ENCODE assay signal across 21 cellular contexts in genomic region chr2:120959426-120959825, GRCh38.
DNase-seq lines count a peak whose midpoint lies in the region; ATAC-seq and TF ChIP-seq lines count a peak whose summit lies in the region.
"Had no signal": no experiment of that assay in that cellular context is flagged by ENCODE, and none has a peak within 500 bp of the region (broad histone marks: within the 10 kb centered on the region; RNA-seq: fewer than 3 reads in every experiment).

No MANE protein-coding gene starts in this region.

- H3K4me1 Mint-ChIP-seq in brain, result peaks cover 54% of the 10 kb centered on the region
- H3K4me1 Mint-ChIP-seq: stimulated activated effector memory CD8-positive, alpha-beta T cell treated with anti-CD3 and anti-CD28 coated beads, Interleukin-12 subunit alpha, Interleukin-12 subunit beta, amount 100 ng/mL, for 72 hours had no signal

- WGBS in prostate gland, result 41% methylated on average over 13 of the region's 13 CpGs
- 94% methylated on average over 13 of the region's 13 CpGs for WGBS in mesenchymal stem cell

- no peak overlapping the region for H4K91ac ChIP-seq in mesenchymal stem cell (ENCODE audit: low read length)

- no peaks in the 10 kb centered on the region for H3K9me3 Mint-ChIP-seq in brain
- H3K9me3 Mint-ChIP-seq: activated CD4-positive, alpha-beta memory T cell treated with anti-CD3 and anti-CD28 coated beads for 36 hours; activated naive CD4-positive, alpha-beta T cell treated with anti-CD3 and anti-CD28 coated beads, Interleukin-2, amount 50 U/mL, for 72 hours; activated T-helper 2 cell treated with anti-CD3 and anti-CD28 coated beads, Interferon-gamma antibody, Interleukin-2, Interleukin-4, amounts not matched to agents 10 μg/mL and 5 μg/mL and 100 μg/mL, durations not matched to agents 14 hours and 24 hours and 36 hours; HFFc6 had no signal

- TF ChIP-seq CTCF in brain (conservative IDR thresholded peaks at IDR 0.05) (no peak), left ventricle myocardium inferior (IDR thresholded peaks at IDR 0.05; ENCODE audit: borderline replicate concordance) (no peak), prostate gland (IDR thresholded peaks at IDR 0.05) (no peak), tibial artery (IDR thresholded peaks at IDR 0.05) (no peak)

- H3K14ac ChIP-seq in mesenchymal stem cell (ENCODE audit: low read length in 2 of 2), result no peak overlapping the region

- H3K27me3 Mint-ChIP-seq in brain, result no peaks in the 10 kb centered on the region
- H3K27me3 Mint-ChIP-seq: activated CD4-positive, alpha-beta memory T cell treated with anti-CD3 and anti-CD28 coated beads for 36 hours had no signal

- TF ChIP-seq POLR2A in prostate gland (IDR thresholded peaks at IDR 0.05), result no peak

- no peak overlapping the region for H2AFZ ChIP-seq in mesenchymal stem cell (ENCODE audit: low read depth, low read length)
- H2AFZ ChIP-seq: GM23248 had no signal

- intact Hi-C loops in left ventricle myocardium inferior (cut with micrococcal nuclease) (no loop called here), prostate gland (cut with DNase I) (loop anchor here (10.0 kb wide), 1 partner anchor 115 kb away; no protein-coding TSS in a partner anchor), tibial artery (cut with DNase I; ENCODE audit: low total_unique reads) (loop anchor here (10.0 kb wide), 1 partner anchor 105 kb away; no protein-coding TSS in a partner anchor)

- H4K8ac ChIP-seq in mesenchymal stem cell (ENCODE audit: low read length), result no peak overlapping the region

- H3K27ac ChIP-seq in left ventricle myocardium inferior (replicated peaks) (no peak overlapping the region), prostate gland (no peak overlapping the region), tibial artery (no peak overlapping the region), mesenchymal stem cell (ENCODE audit: low read length, poor library complexity, severe bottlenecking) (no peak overlapping the region)
- H3K27ac ChIP-seq: GM23248, psoas muscle had no signal

- H2BK12ac ChIP-seq in mesenchymal stem cell (ENCODE audit: low read length in 2 of 2), result no peak overlapping the region

- H2BK15ac ChIP-seq in mesenchymal stem cell (ENCODE audit: low read depth, poor library complexity, severe bottlenecking), result no peak overlapping the region

- no peak overlapping the region for H3K9ac ChIP-seq in mesenchymal stem cell (ENCODE audit: low read length)
- H3K9ac ChIP-seq: GM23248 had no signal

- H3K27ac Mint-ChIP-seq in brain, result peak overlapping the region in 4 of 5 experiments; percentile 24 to 80 (median 54)
- H3K27ac Mint-ChIP-seq: activated CD4-positive, alpha-beta memory T cell treated with anti-CD3 and anti-CD28 coated beads for 36 hours; activated naive CD4-positive, alpha-beta T cell treated with anti-CD3 and anti-CD28 coated beads, Interleukin-2, amount 50 U/mL, for 72 hours; activated T-helper 2 cell treated with anti-CD3 and anti-CD28 coated beads, Interferon-gamma antibody, Interleukin-2, Interleukin-4, amounts not matched to agents 10 μg/mL and 5 μg/mL and 100 μg/mL, durations not matched to agents 14 hours and 24 hours and 36 hours; HFFc6; stimulated activated effector memory CD8-positive, alpha-beta T cell treated with anti-CD3 and anti-CD28 coated beads, Interleukin-12 subunit alpha, Interleukin-12 subunit beta, amount 100 ng/mL, for 72 hours had no signal

- no peak overlapping the region for H2BK120ac ChIP-seq in mesenchymal stem cell (ENCODE audit: low read depth, low read length)

- no peak overlapping the region for H3K18ac ChIP-seq in mesenchymal stem cell (ENCODE audit: low read depth in 1 of 2, low read length in 2 of 2)

- ATAC-seq in HG03095 (IDR thresholded peaks at IDR 0.05; ENCODE audit: unreplicated experiment), result no peak
- ATAC-seq: activated naive CD4-positive, alpha-beta T cell treated with anti-CD3 and anti-CD28 coated beads, Interleukin-2, amount 50 U/mL, for 72 hours; psoas muscle; stimulated activated effector memory CD8-positive, alpha-beta T cell treated with anti-CD3 and anti-CD28 coated beads, Interleukin-12 subunit alpha, Interleukin-12 subunit beta, amount 100 ng/mL, for 72 hours had no signal

- H3K4me3 Mint-ChIP-seq in brain, result no peak overlapping the region
- H3K4me3 Mint-ChIP-seq: activated CD4-positive, alpha-beta memory T cell treated with anti-CD3 and anti-CD28 coated beads for 36 hours; HFFc6; stimulated activated effector memory CD8-positive, alpha-beta T cell treated with anti-CD3 and anti-CD28 coated beads, Interleukin-12 subunit alpha, Interleukin-12 subunit beta, amount 100 ng/mL, for 72 hours had no signal

- H3K27me3 ChIP-seq in left ventricle myocardium inferior (ENCODE audit: low read depth), result peaks cover 5% of the 10 kb centered on the region
- no peaks in the 10 kb centered on the region for H3K27me3 ChIP-seq in prostate gland (replicated peaks; ENCODE audit: insufficient read depth)
- H3K27me3 ChIP-seq in tibial artery, result no peaks in the 10 kb centered on the region
- no peaks in the 10 kb centered on the region for H3K27me3 ChIP-seq in mesenchymal stem cell (ENCODE audit: control insufficient read depth in 1 of 2, insufficient read depth in 1 of 2, low read length in 2 of 2)

- H3K9me3 ChIP-seq in left ventricle myocardium inferior (replicated peaks), result no peaks in the 10 kb centered on the region
- H3K9me3 ChIP-seq in prostate gland, result no peaks in the 10 kb centered on the region
- no peaks in the 10 kb centered on the region for H3K9me3 ChIP-seq in tibial artery
- H3K9me3 ChIP-seq in mesenchymal stem cell (ENCODE audit: control insufficient read depth, low read length), result no peaks in the 10 kb centered on the region
- H3K9me3 ChIP-seq: psoas muscle had no signal

- peaks cover 15% of the 10 kb centered on the region for H3K4me1 ChIP-seq in left ventricle myocardium inferior
- H3K4me1 ChIP-seq in prostate gland (replicated peaks), result no peaks in the 10 kb centered on the region
- no peaks in the 10 kb centered on the region for H3K4me1 ChIP-seq in tibial artery
- H3K4me1 ChIP-seq in mesenchymal stem cell (ENCODE audit: control insufficient read depth, insufficient read depth, low read depth, low read length), result peaks cover 31% of the 10 kb centered on the region

- peak; percentile 58 for DNase-seq in DMS79 (lab: John Stamatoyannopoulos, UW)
- peak; percentile 41 for DNase-seq in left ventricle myocardium inferior
- peak; percentile 64 for DNase-seq in prostate gland (ENCODE audit: low spot score)
- no peak for DNase-seq in tibial artery
- DNase-seq in A172 (ENCODE audit: low spot score), result no peak
- DNase-seq in mesenchymal stem cell, result no peak
- DNase-seq: activated CD4-positive, alpha-beta memory T cell treated with anti-CD3 and anti-CD28 coated beads for 36 hours; activated CD4-positive, CD25-positive, alpha-beta regulatory T cell; activated CD8-positive, alpha-beta memory T cell treated with anti-CD3 and anti-CD28 coated beads, Interleukin-2, amount 50 U/mL, for 48 hours; foreskin fibroblast; HFFc6; psoas muscle; SHP77 treated with DMSO at 0.1 percent for 48 hours; small intestine had no signal

- H3K23ac ChIP-seq in mesenchymal stem cell (ENCODE audit: low read length in 2 of 2), result no peak overlapping the region

- H3K4ac ChIP-seq in mesenchymal stem cell (ENCODE audit: low read depth in 1 of 2, low read length in 2 of 2), result no peak overlapping the region

- H3K4me2 ChIP-seq in mesenchymal stem cell (ENCODE audit: low read length, poor library complexity, severe bottlenecking), result no peak overlapping the region

- H2BK5ac ChIP-seq in mesenchymal stem cell (ENCODE audit: low read depth, low read length, poor library complexity, severe bottlenecking), result no peak overlapping the region

- H3K36me3 ChIP-seq in left ventricle myocardium inferior (no peaks in the 10 kb centered on the region), prostate gland (no peaks in the 10 kb centered on the region), tibial artery (peaks cover 10 to 33% (median 29%) of the 10 kb centered on the region in 3 donors), mesenchymal stem cell (ENCODE audit: control insufficient read depth in 1 of 2, insufficient read depth in 2 of 2, low read depth in 1 of 2, low read length in 2 of 2) (peaks cover 15 to 65% of the 10 kb centered on the region in 2 experiments)

- H3K4me3 ChIP-seq in left ventricle myocardium inferior, result no peak overlapping the region
- H3K4me3 ChIP-seq in prostate gland, result no peak overlapping the region
- no peak overlapping the region for H3K4me3 ChIP-seq in tibial artery
- no peak overlapping the region for H3K4me3 ChIP-seq in mesenchymal stem cell (ENCODE audit: insufficient read depth in 1 of 2, low read depth in 1 of 2, low read length in 2 of 2)
- H3K4me3 ChIP-seq: GM23248, lung, psoas muscle had no signal

- peaks cover 8% of the 10 kb centered on the region for H3K79me1 ChIP-seq in mesenchymal stem cell (replicated peaks; ENCODE audit: low read length, poor library complexity, severe bottlenecking)

- H3K36me3 Mint-ChIP-seq in brain, result peaks cover 4% of the 10 kb centered on the region
- H3K36me3 Mint-ChIP-seq: activated CD4-positive, alpha-beta memory T cell treated with anti-CD3 and anti-CD28 coated beads for 36 hours; activated naive CD4-positive, alpha-beta T cell treated with anti-CD3 and anti-CD28 coated beads, Interleukin-2, amount 50 U/mL, for 72 hours; stimulated activated effector memory CD8-positive, alpha-beta T cell treated with anti-CD3 and anti-CD28 coated beads, Interleukin-12 subunit alpha, Interleukin-12 subunit beta, amount 100 ng/mL, for 72 hours had no signal

- no peak overlapping the region for H2AK5ac ChIP-seq in mesenchymal stem cell (ENCODE audit: low read length, severe bottlenecking)

Comparison
In these comparisons a context has a peak if more than half of its experiments do, and no peak if none do; other contexts are left out.
1. DNase-seq: peak in DMS79 (single experiment), left ventricle myocardium inferior (single experiment) and prostate gland (single experiment); none in tibial artery (0 of 2), A172 (single experiment) and mesenchymal stem cell (single experiment).